20 cellular contexts compared by ENCODE assay signal in genomic region chr5:1014781-1015221, GRCh38.
"Had no signal": no experiment of that assay in that cellular context is flagged by ENCODE, and none has a peak within 500 bp of the region (broad histone marks: within the 10 kb centered on the region; RNA-seq: fewer than 3 reads in every experiment).

No MANE protein-coding gene starts in this region.

- H3K36me3 ChIP-seq: neutrophil, tibial artery, uterus had no signal

- H3K27ac ChIP-seq: coronary artery, neutrophil, parathyroid adenoma, tibial artery, uterus had no signal

- H3K4me1 ChIP-seq: parathyroid adenoma, uterus had no signal

- H3K9me3 Mint-ChIP-seq: activated CD4-positive, alpha-beta memory T cell treated with anti-CD3 and anti-CD28 coated beads, Interleukin-2, amount 10 ng/mL, durations not matched to agents 7 days and 5 days; activated naive CD4-positive, alpha-beta T cell treated with anti-CD3 and anti-CD28 coated beads for 36 hours; brain; central memory CD8-positive, alpha-beta T cell had no signal

- H3K27ac Mint-ChIP-seq: activated CD4-positive, alpha-beta memory T cell treated with anti-CD3 and anti-CD28 coated beads, Interleukin-2, amount 10 ng/mL, durations not matched to agents 7 days and 5 days; activated CD8-positive, alpha-beta memory T cell treated with anti-CD3 and anti-CD28 coated beads, Interleukin-2, amount 10 ng/mL, durations not matched to agents 7 days and 5 days; activated naive CD4-positive, alpha-beta T cell treated with anti-CD3 and anti-CD28 coated beads for 36 hours; brain; naive B cell had no signal

- H3K9me3 ChIP-seq: mucosa of descending colon, neutrophil, tibial artery, uterus had no signal

- ATAC-seq: activated CD8-positive, alpha-beta memory T cell treated with anti-CD3 and anti-CD28 coated beads, Interleukin-2, amount 10 ng/mL, durations not matched to agents 7 days and 5 days; mucosa of descending colon had no signal

- H3K4me3 Mint-ChIP-seq: activated CD4-positive, alpha-beta memory T cell treated with anti-CD3 and anti-CD28 coated beads, Interleukin-2, amount 10 ng/mL, durations not matched to agents 7 days and 5 days; activated CD8-positive, alpha-beta memory T cell treated with anti-CD3 and anti-CD28 coated beads, Interleukin-2, amount 10 ng/mL, durations not matched to agents 7 days and 5 days; activated naive CD4-positive, alpha-beta T cell treated with anti-CD3 and anti-CD28 coated beads for 36 hours; brain; central memory CD8-positive, alpha-beta T cell had no signal

- H3K4me3 ChIP-seq: coronary artery, mucosa of descending colon, tibial artery, uterus had no signal

- DNase-seq: activated CD4-positive, alpha-beta memory T cell treated with anti-CD3 and anti-CD28 coated beads, Interleukin-2, amount 10 ng/mL, durations not matched to agents 7 days and 5 days; activated CD4-positive, alpha-beta T cell treated with anti-CD3 and anti-CD28 coated beads for 48 hours; activated CD4-positive, CD25-positive, alpha-beta regulatory T cell; activated CD8-positive, alpha-beta memory T cell treated with anti-CD3 and anti-CD28 coated beads, Interleukin-2, amount 10 ng/mL, durations not matched to agents 7 days and 5 days; activated naive CD4-positive, alpha-beta T cell treated with anti-CD3 and anti-CD28 coated beads for 36 hours; erythroblast; foreskin melanocyte; mesenchymal stem cell; naive B cell; stimulated activated CD4-positive, alpha-beta T cell treated with anti-CD3 and anti-CD28 coated beads, Interleukin-12 subunit alpha, Interleukin-12 subunit beta, amount 100 ng/mL, for 4 hours; stimulated activated CD4-positive, alpha-beta T cell treated with anti-CD3 and anti-CD28 coated beads, Interleukin-2, amount 100 ng/mL, for 24 hours; stimulated activated naive CD4-positive, alpha-beta T cell treated with Interleukin-2 at 50 U/mL for 16 hours; tibial artery; uterus had no signal

- H3K36me3 Mint-ChIP-seq: activated CD8-positive, alpha-beta memory T cell treated with anti-CD3 and anti-CD28 coated beads, Interleukin-2, amount 10 ng/mL, durations not matched to agents 7 days and 5 days; naive B cell had no signal

- H3K4me1 Mint-ChIP-seq: central memory CD8-positive, alpha-beta T cell had no signal
